Comparison of ENCODE assay signal across 23 cellular contexts in genomic region chr5:31066655-31067328, GRCh38.
DNase-seq lines count a peak whose midpoint lies in the region; ATAC-seq and TF ChIP-seq lines count a peak whose summit lies in the region.
"Had no signal": no experiment of that assay in that cellular context is flagged by ENCODE, and none has a peak within 500 bp of the region (broad histone marks: within the 10 kb centered on the region; RNA-seq: fewer than 3 reads in every experiment).

No MANE protein-coding gene starts in this region.

- DNase-seq in AG04449 (ENCODE audit: low read depth, low spot score): peak; percentile 5
- DNase-seq in GM23248: peak; percentile 48
- peak; percentile 49 for DNase-seq in brain microvascular endothelial cell
- DNase-seq in iris pigment epithelial cell (ENCODE audit: low read depth): peak; percentile 62
- no peak for DNase-seq in A172 (ENCODE audit: low spot score)
- no peak for DNase-seq in effector CD4-positive, alpha-beta T cell
- no peak for DNase-seq in HAP-1 (ENCODE audit: low spot score in 2 of 2)
- DNase-seq: 8988T; activated B cell treated with CpG ODN at 0.5 μM for 24 hours; activated CD4-positive, alpha-beta T cell treated with anti-CD3 and anti-CD28 coated beads, Interleukin-2, amount 50 U/mL, for 4 hours; activated CD8-positive, alpha-beta memory T cell treated with anti-CD3 and anti-CD28 coated beads, Interleukin-2, amount 50 U/mL, for 48 hours; caudate nucleus; CD4-positive, CD25-positive, alpha-beta regulatory T cell; dorsolateral prefrontal cortex; HCEC 1CT; Karpas-422; NCI-H1930; stomach; T1000; transverse colon had no signal

- no peak overlapping the region for H2AFZ ChIP-seq in GM23248

- peaks cover 4% of the 10 kb centered on the region; the same call in 1 of the 2 replicates for H3K4me1 ChIP-seq in GM23248 (ENCODE audit: insufficient read depth)
- peaks cover 23% of the 10 kb centered on the region for H3K4me1 ChIP-seq in HAP-1
- H3K4me1 ChIP-seq: gastroesophageal sphincter, stomach, transverse colon had no signal

- H3K36me3 Mint-ChIP-seq in stimulated activated memory B cell treated with anti-CD40 and anti-IgM and Interleukin-4, amounts not matched to agents 10 μg/mL and 1 μg/mL and 100 μg/mL, for 72 hours: no peaks in the 10 kb centered on the region
- H3K36me3 Mint-ChIP-seq: CD4-positive, CD25-positive, alpha-beta regulatory T cell had no signal

- H3K27me3 ChIP-seq in GM23248 (replicated peaks; ENCODE audit: insufficient read depth) (no peaks in the 10 kb centered on the region), brain microvascular endothelial cell (replicated peaks) (no peaks in the 10 kb centered on the region), HAP-1 (ENCODE audit: low read depth) (no peaks in the 10 kb centered on the region)
- H3K27me3 ChIP-seq: gastroesophageal sphincter, stomach, transverse colon had no signal

- no peaks in the 10 kb centered on the region for H4K20me1 ChIP-seq in GM23248 (ENCODE audit: insufficient read depth)

- peaks cover 7% of the 10 kb centered on the region for H3K9me3 Mint-ChIP-seq in stimulated activated memory B cell treated with anti-CD40 and anti-IgM and Interleukin-4, amounts not matched to agents 10 μg/mL and 1 μg/mL and 100 μg/mL, for 72 hours

- H3K27ac ChIP-seq in GM23248 (no peak overlapping the region), brain microvascular endothelial cell (peak overlapping the region; percentile 37)
- H3K27ac ChIP-seq: dorsolateral prefrontal cortex, gastroesophageal sphincter, stomach, transverse colon had no signal

- POLR2A ChIA-PET in AG04449 (lab: Yijun Ruan, JAX): no interaction called here

- in situ Hi-C loops in GM23248 (cut with MboI) (no loop called here), brain microvascular endothelial cell (cut with HindIII; ENCODE audit: low pct_ligation_motif_present, low sequenced_read_pairs) (no loop called here), HAP-1 (cut with MboI; ENCODE audit: low sequenced_read_pairs) (no loop called here)

- no peak for ATAC-seq in stimulated activated memory B cell treated with anti-CD40 and anti-IgM and Interleukin-4, amounts not matched to agents 10 μg/mL and 1 μg/mL and 100 μg/mL, for 72 hours
- ATAC-seq: gastroesophageal sphincter had no signal

- H3K4me2 ChIP-seq in GM23248 (ENCODE audit: unreplicated experiment): no peak overlapping the region

- CTCF ChIA-PET in AG04449 (lab: Yijun Ruan, JAX): no interaction called here

- TF ChIP-seq CTCF in AG04449 (IDR thresholded peaks at IDR 0.05; ENCODE audit: insufficient read depth, low read length, missing control alignments): no peak
- TF ChIP-seq CTCF in brain microvascular endothelial cell (IDR thresholded peaks at IDR 0.05; ENCODE audit: low read depth, low read length, missing control alignments): no peak

- no peaks in the 10 kb centered on the region for H3K9me2 ChIP-seq in GM23248 (ENCODE audit: insufficient read depth)

- H3F3A ChIP-seq in GM23248 (ENCODE audit: insufficient read depth): 0 out of 2 replicates have a peak, but pooled peaks cover 8% of the 10 kb centered on the region

- no peaks in the 10 kb centered on the region for H3K27me3 Mint-ChIP-seq in stimulated activated memory B cell treated with anti-CD40 and anti-IgM and Interleukin-4, amounts not matched to agents 10 μg/mL and 1 μg/mL and 100 μg/mL, for 72 hours
- H3K27me3 Mint-ChIP-seq: activated B cell treated with CpG ODN at 0.5 μM for 24 hours; CD4-positive, CD25-positive, alpha-beta regulatory T cell had no signal

- H3K9me3 ChIP-seq in GM23248 (ENCODE audit: low read depth): no peaks in the 10 kb centered on the region
- no peaks in the 10 kb centered on the region for H3K9me3 ChIP-seq in HAP-1
- H3K9me3 ChIP-seq: gastroesophageal sphincter, stomach, transverse colon had no signal

- no peak overlapping the region for H3K4me3 ChIP-seq in AG04449 (ENCODE audit: low read depth, low read length)
- no peak overlapping the region for H3K4me3 ChIP-seq in GM23248
- no peak overlapping the region for H3K4me3 ChIP-seq in brain microvascular endothelial cell (ENCODE audit: low read depth, low read length)
- no peak overlapping the region for H3K4me3 ChIP-seq in HAP-1
- H3K4me3 ChIP-seq: dorsolateral prefrontal cortex, gastroesophageal sphincter, stomach, transverse colon had no signal

- no peaks in the 10 kb centered on the region for H3K4me1 Mint-ChIP-seq in stimulated activated memory B cell treated with anti-CD40 and anti-IgM and Interleukin-4, amounts not matched to agents 10 μg/mL and 1 μg/mL and 100 μg/mL, for 72 hours
- H3K4me1 Mint-ChIP-seq: activated B cell treated with CpG ODN at 0.5 μM for 24 hours; CD4-positive, CD25-positive, alpha-beta regulatory T cell had no signal

- no peak overlapping the region for H3K27ac Mint-ChIP-seq in stimulated activated memory B cell treated with anti-CD40 and anti-IgM and Interleukin-4, amounts not matched to agents 10 μg/mL and 1 μg/mL and 100 μg/mL, for 72 hours
- H3K27ac Mint-ChIP-seq: activated B cell treated with CpG ODN at 0.5 μM for 24 hours; activated T-helper 2 cell treated with anti-CD3 and anti-CD28 coated beads, Interferon-gamma antibody, Interleukin-2, Interleukin-4, amounts not matched to agents 10 μg/mL and 5 μg/mL and 100 μg/mL, durations not matched to agents 14 hours and 24 hours and 36 hours had no signal

- no peak overlapping the region for H3K4me3 Mint-ChIP-seq in stimulated activated memory B cell treated with anti-CD40 and anti-IgM and Interleukin-4, amounts not matched to agents 10 μg/mL and 1 μg/mL and 100 μg/mL, for 72 hours
- H3K4me3 Mint-ChIP-seq: activated B cell treated with CpG ODN at 0.5 μM for 24 hours; CD4-positive, CD25-positive, alpha-beta regulatory T cell had no signal

- no peak overlapping the region for H3K9ac ChIP-seq in GM23248

- 32 to 37% methylated on average over 5 of the region's 5 CpGs for WGBS in GM23248 (ENCODE audit: low coverage in 1 of 2, low lambda C conversion rate in 2 of 2, missing lambda C conversion rate in 2 of 2), 2 experiments

- H3K36me3 ChIP-seq in GM23248 (ENCODE audit: low read depth): no peaks in the 10 kb centered on the region
- H3K36me3 ChIP-seq in brain microvascular endothelial cell (replicated peaks): no peaks in the 10 kb centered on the region
- no peaks in the 10 kb centered on the region for H3K36me3 ChIP-seq in HAP-1 (replicated peaks)
- H3K36me3 ChIP-seq: gastroesophageal sphincter, stomach, transverse colon had no signal

- no peaks in the 10 kb centered on the region for H3K79me2 ChIP-seq in GM23248 (ENCODE audit: insufficient read depth)

Comparison
In these comparisons a context has a peak if more than half of its experiments do, and no peak if none do; other contexts are left out.
1. DNase-seq: peak in AG04449 (single experiment), GM23248 (single experiment), brain microvascular endothelial cell (single experiment) and iris pigment epithelial cell (single experiment); none in A172 (single experiment), effector CD4-positive, alpha-beta T cell (single experiment) and HAP-1 (0 of 2).